Comparison of ENCODE assay signal across 8 cellular contexts in genomic region chr15:44712108-44713005, GRCh38.
A peak's percentile ranks its signal among the peaks of the same experiment; 100 is the strongest.
DNase-seq lines count a peak whose midpoint lies in the region; ATAC-seq and TF ChIP-seq lines count a peak whose summit lies in the region.

No MANE protein-coding gene starts in this region.

- peak overlapping the region; percentile 95 for H3K4me3 Mint-ChIP-seq in dendritic cell treated with granulocyte-macrophage colony-stimulating factor and Interleukin-4, amounts not matched to agents 40 ng/mL and 50 ng/mL, for 4 days

- ATAC-seq in GM19463 (IDR thresholded peaks at IDR 0.05; ENCODE audit: unreplicated experiment): no peak

- peak; percentile 85 for DNase-seq in ACHN
- peak; percentile 45 for DNase-seq in NCI-H345 (lab: John Stamatoyannopoulos, UW)
- peak; percentile 50 for DNase-seq in activated CD4-positive, CD25-positive, alpha-beta regulatory T cell treated with anti-CD3 and anti-CD28 coated beads, Interleukin-2, amount 50 U/mL, for 16 hours (ENCODE audit: low read depth, low spot score)
- DNase-seq in left kidney (ENCODE audit: low read depth, low spot score): peak; percentile 61
- DNase-seq in stimulated activated CD4-positive, alpha-beta T cell treated with anti-CD3 and anti-CD28 coated beads, Interleukin-2, amount 100 ng/mL, for 24 hours: peak; percentile 67 to 71

- intact Hi-C loops in dendritic cell treated with granulocyte-macrophage colony-stimulating factor and Interleukin-4, amounts not matched to agents 40 ng/mL and 50 ng/mL, for 4 days (cut with micrococcal nuclease): no loop called here

- H3K4me1 Mint-ChIP-seq in dendritic cell treated with granulocyte-macrophage colony-stimulating factor and Interleukin-4, amounts not matched to agents 40 ng/mL and 50 ng/mL, for 4 days (ENCODE audit: low read depth): peaks cover 33% of the 10 kb centered on the region

- peaks cover 81% of the 10 kb centered on the region for H3K36me3 Mint-ChIP-seq in dendritic cell treated with granulocyte-macrophage colony-stimulating factor and Interleukin-4, amounts not matched to agents 40 ng/mL and 50 ng/mL, for 4 days (ENCODE audit: low read depth)

- peak; percentile 23 for TF ChIP-seq POLR2A in GM19099 (IDR thresholded peaks at IDR 0.05; ENCODE audit: extremely low read depth, insufficient read length, low read depth)

- peak overlapping the region; percentile 99 for H3K27ac Mint-ChIP-seq in dendritic cell treated with granulocyte-macrophage colony-stimulating factor and Interleukin-4, amounts not matched to agents 40 ng/mL and 50 ng/mL, for 4 days

- in situ Hi-C loops in ACHN (cut with HindIII; ENCODE audit: low pct_ligation_motif_present, low pct_unique_long_range_greater_than_20kb, low sequenced_read_pairs): no loop called here

- no peaks in the 10 kb centered on the region for H3K9me3 Mint-ChIP-seq in dendritic cell treated with granulocyte-macrophage colony-stimulating factor and Interleukin-4, amounts not matched to agents 40 ng/mL and 50 ng/mL, for 4 days

- no peaks in the 10 kb centered on the region for H3K27me3 Mint-ChIP-seq in dendritic cell treated with granulocyte-macrophage colony-stimulating factor and Interleukin-4, amounts not matched to agents 40 ng/mL and 50 ng/mL, for 4 days
